ENCODE assay signal across 17 cellular contexts in the genomic region with DNA sequence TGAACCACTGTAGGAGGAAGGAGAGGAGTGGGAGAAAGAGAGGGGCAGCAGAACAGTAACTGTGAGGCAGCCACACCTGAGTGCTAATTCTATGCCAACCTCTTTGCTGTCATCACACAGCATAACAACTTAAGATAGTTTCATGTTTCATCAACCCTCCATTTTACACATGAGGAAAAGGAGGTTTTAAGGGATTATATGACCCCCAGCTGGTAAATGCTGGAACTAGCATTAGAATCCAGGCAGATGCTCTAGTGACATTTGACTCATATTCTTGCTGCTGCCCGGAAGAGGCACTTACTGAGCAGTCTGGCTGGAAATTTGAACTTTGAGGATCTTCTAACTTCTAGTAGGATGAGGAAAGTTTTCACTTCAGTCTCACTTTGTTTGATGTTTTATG. TPM values are rescaled to one million over a fixed set of nuclear protein-coding genes. Genes with fewer than 3 reads are reported as not detected.
DNase-seq lines count a peak whose midpoint lies in the region; ATAC-seq and TF ChIP-seq lines count a peak whose summit lies in the region.
"Had no signal": no experiment of that assay in that cellular context is flagged by ENCODE, and none has a peak within 500 bp of the region (broad histone marks: within the 10 kb centered on the region; RNA-seq: fewer than 3 reads in every experiment).

No MANE protein-coding gene starts in this region.

- no peaks in the 10 kb centered on the region; the same call in 1 of the 2 replicates for H3K4me1 Mint-ChIP-seq in WTC11
- H3K4me1 Mint-ChIP-seq: stimulated activated effector memory CD8-positive, alpha-beta T cell treated with anti-CD3 and anti-CD28 coated beads, Interleukin-12 subunit alpha, Interleukin-12 subunit beta, amount 100 ng/mL, for 72 hours had no signal

- POLR2A ChIA-PET in WTC11 (lab: Charles Lee): no interaction called here

- no peak overlapping the region for H3K4me3 ChIP-seq in foreskin fibroblast (ENCODE audit: low read depth in 1 of 2, low read length in 2 of 2)

- no peak for ATAC-seq in WTC11
- ATAC-seq in GM19324 (IDR thresholded peaks at IDR 0.05; ENCODE audit: low FRiP score, unreplicated experiment): no peak
- no peak for ATAC-seq in GM19035 (IDR thresholded peaks at IDR 0.05; ENCODE audit: unreplicated experiment)
- ATAC-seq: left colon; stimulated activated effector memory CD8-positive, alpha-beta T cell treated with anti-CD3 and anti-CD28 coated beads, Interleukin-12 subunit alpha, Interleukin-12 subunit beta, amount 100 ng/mL, for 72 hours had no signal

- peak; percentile 3 for DNase-seq in GM04504 (ENCODE audit: low read depth)
- peak; percentile 32 for DNase-seq in LHCN-M2 (ENCODE audit: low read depth)
- peak; percentile 2 for DNase-seq in RPMI7951 (ENCODE audit: low read depth)
- peak; percentile 9 to 50 for DNase-seq in foreskin fibroblast
- DNase-seq in WTC11 (ENCODE audit: low spot score): no peak
- DNase-seq: activated CD4-positive, alpha-beta memory T cell treated with anti-CD3 and anti-CD28 coated beads for 36 hours; activated T-cell treated with anti-CD3 and anti-CD28 coated beads, Interleukin-2, amount 50 U/mL, for 48 hours; caudate nucleus; effector CD8-positive, alpha-beta T cell; H7; KG1; left colon; NCI-H1417 treated with DMSO at 0.1 percent for 48 hours; SW 1271 had no signal

- H3K36me3 Mint-ChIP-seq in WTC11: peaks cover 16% of the 10 kb centered on the region
- H3K36me3 Mint-ChIP-seq: activated CD4-positive, alpha-beta memory T cell treated with anti-CD3 and anti-CD28 coated beads for 36 hours; stimulated activated effector memory CD8-positive, alpha-beta T cell treated with anti-CD3 and anti-CD28 coated beads, Interleukin-12 subunit alpha, Interleukin-12 subunit beta, amount 100 ng/mL, for 72 hours had no signal

- CTCF ChIA-PET in WTC11 (lab: Charles Lee): interaction anchor here (0.7 kb wide), 1 partner anchor 151 kb away, joined by 4 read pairs; no protein-coding TSS in a partner anchor

- H3K4me3 Mint-ChIP-seq in WTC11: no peak overlapping the region
- H3K4me3 Mint-ChIP-seq: activated CD4-positive, alpha-beta memory T cell treated with anti-CD3 and anti-CD28 coated beads for 36 hours; stimulated activated effector memory CD8-positive, alpha-beta T cell treated with anti-CD3 and anti-CD28 coated beads, Interleukin-12 subunit alpha, Interleukin-12 subunit beta, amount 100 ng/mL, for 72 hours had no signal

- TF ChIP-seq CTCF in foreskin fibroblast (IDR thresholded peaks at IDR 0.05; ENCODE audit: low read depth, low read length): no peak
- TF ChIP-seq CTCF in WTC11 (IDR thresholded peaks at IDR 0.05): no peak

- no peaks in the 10 kb centered on the region for H3K27me3 Mint-ChIP-seq in WTC11 (ENCODE audit: low read depth)

- no peak overlapping the region for H3K27ac Mint-ChIP-seq in WTC11
- H3K27ac Mint-ChIP-seq: activated CD4-positive, alpha-beta memory T cell treated with anti-CD3 and anti-CD28 coated beads for 36 hours; stimulated activated effector memory CD8-positive, alpha-beta T cell treated with anti-CD3 and anti-CD28 coated beads, Interleukin-12 subunit alpha, Interleukin-12 subunit beta, amount 100 ng/mL, for 72 hours had no signal

- peaks cover 14% of the 10 kb centered on the region for H3K9me3 Mint-ChIP-seq in WTC11

TF ChIP-seq in WTC11, 78 proteins besides CTCF, POLR2A, EP300 and RAD21 (continues in another document):
- TF ChIP-seq, protein P1, sequence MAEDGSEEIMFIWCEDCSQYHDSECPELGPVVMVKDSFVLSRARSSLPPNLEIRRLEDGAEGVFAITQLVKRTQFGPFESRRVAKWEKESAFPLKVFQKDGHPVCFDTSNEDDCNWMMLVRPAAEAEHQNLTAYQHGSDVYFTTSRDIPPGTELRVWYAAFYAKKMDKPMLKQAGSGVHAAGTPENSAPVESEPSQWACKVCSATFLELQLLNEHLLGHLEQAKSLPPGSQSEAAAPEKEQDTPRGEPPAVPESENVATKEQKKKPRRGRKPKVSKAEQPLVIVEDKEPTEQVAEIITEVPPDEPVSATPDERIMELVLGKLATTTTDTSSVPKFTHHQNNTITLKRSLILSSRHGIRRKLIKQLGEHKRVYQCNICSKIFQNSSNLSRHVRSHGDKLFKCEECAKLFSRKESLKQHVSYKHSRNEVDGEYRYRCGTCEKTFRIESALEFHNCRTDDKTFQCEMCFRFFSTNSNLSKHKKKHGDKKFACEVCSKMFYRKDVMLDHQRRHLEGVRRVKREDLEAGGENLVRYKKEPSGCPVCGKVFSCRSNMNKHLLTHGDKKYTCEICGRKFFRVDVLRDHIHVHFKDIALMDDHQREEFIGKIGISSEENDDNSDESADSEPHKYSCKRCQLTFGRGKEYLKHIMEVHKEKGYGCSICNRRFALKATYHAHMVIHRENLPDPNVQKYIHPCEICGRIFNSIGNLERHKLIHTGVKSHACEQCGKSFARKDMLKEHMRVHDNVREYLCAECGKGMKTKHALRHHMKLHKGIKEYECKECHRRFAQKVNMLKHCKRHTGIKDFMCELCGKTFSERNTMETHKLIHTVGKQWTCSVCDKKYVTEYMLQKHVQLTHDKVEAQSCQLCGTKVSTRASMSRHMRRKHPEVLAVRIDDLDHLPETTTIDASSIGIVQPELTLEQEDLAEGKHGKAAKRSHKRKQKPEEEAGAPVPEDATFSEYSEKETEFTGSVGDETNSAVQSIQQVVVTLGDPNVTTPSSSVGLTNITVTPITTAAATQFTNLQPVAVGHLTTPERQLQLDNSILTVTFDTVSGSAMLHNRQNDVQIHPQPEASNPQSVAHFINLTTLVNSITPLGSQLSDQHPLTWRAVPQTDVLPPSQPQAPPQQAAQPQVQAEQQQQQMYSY (CRISPR knock-in tag; IDR thresholded peaks at IDR 0.05): no peak
- no peak for TF ChIP-seq CBFB (CRISPR knock-in tag; IDR thresholded peaks at IDR 0.05; ENCODE audit: low read depth)
- no peak for TF ChIP-seq KAT7 (CRISPR knock-in tag; IDR thresholded peaks at IDR 0.05; ENCODE audit: borderline replicate concordance)
- TF ChIP-seq OVOL2 (CRISPR knock-in tag; IDR thresholded peaks at IDR 0.05; ENCODE audit: borderline replicate concordance): no peak
- no peak for TF ChIP-seq AFF4 (CRISPR knock-in tag; IDR thresholded peaks at IDR 0.05; ENCODE audit: borderline replicate concordance)
- TF ChIP-seq, protein P2, sequence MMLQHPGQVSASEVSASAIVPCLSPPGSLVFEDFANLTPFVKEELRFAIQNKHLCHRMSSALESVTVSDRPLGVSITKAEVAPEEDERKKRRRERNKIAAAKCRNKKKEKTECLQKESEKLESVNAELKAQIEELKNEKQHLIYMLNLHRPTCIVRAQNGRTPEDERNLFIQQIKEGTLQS (CRISPR knock-in tag; conservative IDR thresholded peaks at IDR 0.05): no peak
- no peak for TF ChIP-seq ERG (CRISPR knock-in tag; IDR thresholded peaks at IDR 0.05)
- TF ChIP-seq TP53 (CRISPR knock-in tag; IDR thresholded peaks at IDR 0.05): no peak
- TF ChIP-seq RELA (CRISPR knock-in tag; IDR thresholded peaks at IDR 0.05; ENCODE audit: borderline replicate concordance): no peak
- TF ChIP-seq USF1 (CRISPR knock-in tag; IDR thresholded peaks at IDR 0.05): no peak
- no peak for TF ChIP-seq SMAD3 (CRISPR knock-in tag; IDR thresholded peaks at IDR 0.05; ENCODE audit: borderline replicate concordance)

RNA-seq across cellular contexts. Expression of gene VLDLR, which starts 24.1 kb away (rescaled TPM):
- total RNA-seq in LHCN-M2 (2014; rRNA removed): 1.1 and 2.1 TPM in 2 replicates
- 2.8 TPM for polyA plus RNA-seq in LHCN-M2 (2012)
- 10.8 and 11.5 TPM in 2 replicates for total RNA-seq in RPMI7951 (2014; rRNA removed; shearing (Covaris generic))
- 40.8 to 57.1 TPM (median 56.6 TPM) in 3 replicates for total RNA-seq in WTC11 (2021)
